ENCODE assay signal across 28 cellular contexts in the genomic region with DNA sequence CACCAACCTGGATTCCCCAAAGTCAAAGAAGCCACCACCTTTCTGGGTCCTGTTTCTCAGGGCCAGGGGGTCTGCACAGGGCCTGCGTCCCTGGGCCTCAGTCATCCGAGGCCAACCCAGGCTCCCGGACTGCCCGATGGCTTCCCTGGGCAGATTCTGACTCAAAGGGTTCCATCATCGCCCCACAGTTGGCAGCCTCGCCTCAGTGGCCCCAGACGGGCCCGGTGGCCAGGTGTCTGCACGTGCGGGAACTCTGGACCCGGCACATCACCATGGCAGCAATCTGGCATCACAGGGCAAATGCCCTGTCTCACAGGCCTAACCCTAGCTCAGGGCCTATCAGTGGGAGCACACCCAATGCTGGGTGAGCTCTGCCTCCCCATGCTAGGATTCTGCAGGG. TPM values are rescaled to one million over a fixed set of nuclear protein-coding genes. Genes with fewer than 3 reads are reported as not detected.
"Had no signal": no experiment of that assay in that cellular context is flagged by ENCODE, and none has a peak within 500 bp of the region (broad histone marks: within the 10 kb centered on the region; RNA-seq: fewer than 3 reads in every experiment).

No MANE protein-coding gene starts in this region.

- H3K9me3 ChIP-seq: left lung, lower lobe of right lung, pancreas, prostate gland, sigmoid colon, spleen, suprapubic skin, thoracic aorta, tibial artery, uterus had no signal

- H3K4me1 ChIP-seq: left lung, lower lobe of right lung, neural progenitor cell, pancreas, prostate gland, sigmoid colon, spleen, tibial artery, uterus had no signal

- H3K27ac ChIP-seq: left lung, lower lobe of right lung, neural progenitor cell, pancreas, prostate gland, sigmoid colon, spleen, suprapubic skin, thoracic aorta, tibial artery, uterus had no signal

- H3K36me3 ChIP-seq: left lung, lower lobe of right lung, neural progenitor cell, pancreas, prostate gland, sigmoid colon, spleen, suprapubic skin, thoracic aorta, tibial artery, uterus had no signal

- ATAC-seq: left colon; naive thymus-derived CD8-positive, alpha-beta T cell; pancreas; stimulated activated effector memory CD8-positive, alpha-beta T cell treated with anti-CD3 and anti-CD28 coated beads, Interleukin-12 subunit alpha, Interleukin-12 subunit beta, amount 100 ng/mL, for 72 hours had no signal

- H3K9ac ChIP-seq: neural progenitor cell had no signal

- DNase-seq: hippocampal formation; kidney; left colon; mammary epithelial cell; mesenchymal stem cell; naive thymus-derived CD8-positive, alpha-beta T cell; pancreas; posterior cingulate gyrus; retina; right cardiac atrium; sigmoid colon; small intestine; spleen; stimulated activated CD4-positive, alpha-beta T cell treated with anti-CD3 and anti-CD28 coated beads, Interleukin-4, amount 100 ng/mL, for 24 hours; stimulated activated naive CD4-positive, alpha-beta T cell; tibial artery; uterus had no signal

- H3K4me2 ChIP-seq: neural progenitor cell had no signal

- H3K27me3 ChIP-seq: neural progenitor cell, pancreas, uterus had no signal

- H3K4me3 ChIP-seq: left lung, lower lobe of right lung, neural progenitor cell, pancreas, prostate gland, sigmoid colon, spleen, suprapubic skin, thoracic aorta, tibial artery, uterus had no signal

- H2AFZ ChIP-seq: neural progenitor cell had no signal

RNA-seq across cellular contexts. Expression of gene IGFL1, which starts 2.9 kb away (rescaled TPM):
- total RNA-seq: kidney; left colon; liver; lower lobe of right lung; mucosa of gallbladder; naive thymus-derived CD8-positive, alpha-beta T cell; osteoblast; pancreas; right cardiac atrium; sigmoid colon; spleen; subcutaneous adipose tissue; suprapubic skin; thoracic aorta; uterus had no signal
- polyA plus RNA-seq: liver; naive thymus-derived CD8-positive, alpha-beta T cell; pancreas; right cardiac atrium; sigmoid colon; small intestine; spleen had no signal
